In the genomic region with DNA sequence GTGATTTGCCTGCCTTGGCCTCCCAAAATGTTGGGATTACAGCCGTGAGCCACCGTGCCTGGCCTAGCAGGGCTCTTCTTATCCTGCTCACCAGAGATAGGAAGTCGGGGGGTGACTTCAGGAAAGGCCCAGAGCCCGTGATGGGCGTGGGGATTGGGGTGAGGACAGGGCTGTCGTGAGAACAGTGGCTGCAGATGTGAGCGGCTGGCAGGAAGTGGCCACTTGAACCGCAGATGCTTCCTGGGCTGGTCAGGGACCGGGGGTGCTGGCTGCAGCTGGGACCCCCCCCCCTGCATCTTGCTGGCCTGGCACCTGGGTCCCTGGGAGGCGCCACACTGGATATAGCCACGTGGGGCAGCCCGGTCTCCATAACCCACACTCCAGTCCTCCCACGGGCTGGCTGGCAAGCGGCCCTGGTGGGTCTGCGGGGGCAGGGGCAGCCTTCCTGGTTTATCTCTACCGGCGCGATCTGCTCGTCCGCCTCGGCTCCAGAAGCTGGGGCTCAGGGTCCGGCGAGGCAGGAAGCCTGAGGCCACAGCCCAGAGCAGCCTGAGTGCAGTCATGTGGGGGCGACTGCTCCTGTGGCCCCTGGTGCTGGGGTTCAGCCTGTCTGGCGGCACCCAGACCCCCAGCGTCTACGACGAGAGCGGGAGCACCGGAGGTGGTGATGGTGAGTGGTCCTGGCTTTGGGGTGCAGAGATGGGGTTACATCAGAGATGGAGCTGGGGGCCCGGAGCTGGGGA, we compare ENCODE assay signal across 1 cellular context.
A peak's percentile ranks its signal among the peaks of the same experiment; 100 is the strongest.
TF ChIP-seq lines count a peak whose summit lies in the region.

TSS of gene F2RL3 (plus strand) at position 371 of the 743 bp plus-strand sequence. CDS start at position 562, 191 bp downstream.

TF ChIP-seq in K562, 482 proteins besides CTCF, POLR2A, EP300 and RAD21 (continued from another document and continues in another):
- TF ChIP-seq ZNF764 (CRISPR knock-in tag; IDR thresholded peaks at IDR 0.05; ENCODE audit: low read depth) (no peak), SRSF7 (optimal IDR thresholded peaks at IDR 0.05; ENCODE audit: low read depth, low read length) (no peak), L3MBTL2 (IDR thresholded peaks at IDR 0.05) (peak; percentile 84), SMARCE1 (IDR thresholded peaks at IDR 0.05) (no peak; the same call in 1 of the 2 replicates), HEY1 (CRISPR knock-in tag; IDR thresholded peaks at IDR 0.05; ENCODE audit: borderline replicate concordance) (no peak), MCM7 (IDR thresholded peaks at IDR 0.05) (no peak), RFX1 (IDR thresholded peaks at IDR 0.05) (no peak), ZNF584 (CRISPR knock-in tag; IDR thresholded peaks at IDR 0.05; ENCODE audit: low read depth) (peak; percentile 66; the same call in 1 of the 2 replicates), NR2C1 (IDR thresholded peaks at IDR 0.05) (no peak), NR2C1 (tag; IDR thresholded peaks at IDR 0.05) (0 out of 2 replicates have a peak, but pooled peaks have one; percentile 35), AFF4 (CRISPR knock-in tag; IDR thresholded peaks at IDR 0.05) (peak; percentile 69; the same call in 1 of the 2 replicates), RBM34 (IDR thresholded peaks at IDR 0.05; ENCODE audit: borderline replicate concordance, insufficient read depth, low read length) (no peak), KDM4B (IDR thresholded peaks at IDR 0.05; ENCODE audit: borderline replicate concordance in 2 of 2, low read depth in 1 of 2) (peak in 1 of 2 experiments; percentile 27; a peak in 1 of 4 replicates), ZFP36 (IDR thresholded peaks at IDR 0.05; ENCODE audit: low read depth, low read length, partially characterized antibody) (no peak), ZNF444 (CRISPR knock-in tag; IDR thresholded peaks at IDR 0.05) (peak; percentile 13; the same call in 1 of the 2 replicates), XRCC3 (IDR thresholded peaks at IDR 0.05) (no peak), ARID1B (IDR thresholded peaks at IDR 0.05) (peak; percentile 78), CCNT2 (IDR thresholded peaks at IDR 0.05; ENCODE audit: borderline replicate concordance, extremely low read depth, insufficient read length, low read depth, low read length) (peak; percentile 34), ZNF644 (tag; IDR thresholded peaks at IDR 0.05; ENCODE audit: low read depth) (no peak), ZSCAN29 (IDR thresholded peaks at IDR 0.05) (no peak), ZNF445 (CRISPR knock-in tag; IDR thresholded peaks at IDR 0.05; ENCODE audit: low read depth) (no peak), CBX3 (IDR thresholded peaks at IDR 0.05; ENCODE audit: borderline replicate concordance in 1 of 2, low read length in 2 of 2) (no peak), PHF20 (IDR thresholded peaks at IDR 0.05; ENCODE audit: partially characterized antibody) (no peak), SMARCC2 (IDR thresholded peaks at IDR 0.05; ENCODE audit: low read depth) (no peak), GTF2E2 (tag; IDR thresholded peaks at IDR 0.05) (0 out of 2 replicates have a peak, but pooled peaks have one; percentile 54), ATF1 (CRISPR knock-in tag; IDR thresholded peaks at IDR 0.05) (no peak), ATF1 (tag; IDR thresholded peaks at IDR 0.05) (peak; percentile 34; the same call in 1 of the 2 replicates), TSC22D4 (tag; IDR thresholded peaks at IDR 0.05) (no peak), ILK (tag; IDR thresholded peaks at IDR 0.05; ENCODE audit: borderline replicate concordance, low read depth) (no peak), PCBP1 (IDR thresholded peaks at IDR 0.05; ENCODE audit: low read depth, low read length, poor library complexity, severe bottlenecking) (no peak), SRF (CRISPR knock-in tag; IDR thresholded peaks at IDR 0.05) (no peak; a peak in 1 of 4 replicates), RCOR1 (IDR thresholded peaks at IDR 0.05; ENCODE audit: borderline replicate concordance in 1 of 2, low read depth in 2 of 2, low read length in 2 of 2) (peak in 1 of 2 experiments; percentile 70; a peak in 2 of 4 replicates), ZNF174 (CRISPR knock-in tag; IDR thresholded peaks at IDR 0.05) (no peak), NCOA6 (IDR thresholded peaks at IDR 0.05) (no peak), POLR2H (tag; IDR thresholded peaks at IDR 0.05; ENCODE audit: low read depth) (peak; percentile 86), NCOA2 (IDR thresholded peaks at IDR 0.05; ENCODE audit: partially characterized antibody in 2 of 2) (no peak), ZNF224 (CRISPR knock-in tag; IDR thresholded peaks at IDR 0.05) (no peak), ZNF324 (CRISPR knock-in tag; IDR thresholded peaks at IDR 0.05) (no peak), ZNF695 (CRISPR knock-in tag; IDR thresholded peaks at IDR 0.05) (no peak), BRD9 (IDR thresholded peaks at IDR 0.05; ENCODE audit: low read depth, partially characterized antibody) (no peak), HDAC8 (tag; IDR thresholded peaks at IDR 0.05) (no peak), MYBL2 (IDR thresholded peaks at IDR 0.05; ENCODE audit: low read depth) (no peak), MYBL2 (CRISPR knock-in tag; IDR thresholded peaks at IDR 0.05; ENCODE audit: borderline replicate concordance) (no peak), THRAP3 (IDR thresholded peaks at IDR 0.05; ENCODE audit: borderline replicate concordance) (no peak), HIVEP1 (CRISPR knock-in tag; IDR thresholded peaks at IDR 0.05) (peak; percentile 47; the same call in 1 of the 2 replicates), MIER1 (IDR thresholded peaks at IDR 0.05; ENCODE audit: low read depth) (no peak), ZZZ3 (IDR thresholded peaks at IDR 0.05) (no peak)
- TF ChIP-seq, protein P1, sequence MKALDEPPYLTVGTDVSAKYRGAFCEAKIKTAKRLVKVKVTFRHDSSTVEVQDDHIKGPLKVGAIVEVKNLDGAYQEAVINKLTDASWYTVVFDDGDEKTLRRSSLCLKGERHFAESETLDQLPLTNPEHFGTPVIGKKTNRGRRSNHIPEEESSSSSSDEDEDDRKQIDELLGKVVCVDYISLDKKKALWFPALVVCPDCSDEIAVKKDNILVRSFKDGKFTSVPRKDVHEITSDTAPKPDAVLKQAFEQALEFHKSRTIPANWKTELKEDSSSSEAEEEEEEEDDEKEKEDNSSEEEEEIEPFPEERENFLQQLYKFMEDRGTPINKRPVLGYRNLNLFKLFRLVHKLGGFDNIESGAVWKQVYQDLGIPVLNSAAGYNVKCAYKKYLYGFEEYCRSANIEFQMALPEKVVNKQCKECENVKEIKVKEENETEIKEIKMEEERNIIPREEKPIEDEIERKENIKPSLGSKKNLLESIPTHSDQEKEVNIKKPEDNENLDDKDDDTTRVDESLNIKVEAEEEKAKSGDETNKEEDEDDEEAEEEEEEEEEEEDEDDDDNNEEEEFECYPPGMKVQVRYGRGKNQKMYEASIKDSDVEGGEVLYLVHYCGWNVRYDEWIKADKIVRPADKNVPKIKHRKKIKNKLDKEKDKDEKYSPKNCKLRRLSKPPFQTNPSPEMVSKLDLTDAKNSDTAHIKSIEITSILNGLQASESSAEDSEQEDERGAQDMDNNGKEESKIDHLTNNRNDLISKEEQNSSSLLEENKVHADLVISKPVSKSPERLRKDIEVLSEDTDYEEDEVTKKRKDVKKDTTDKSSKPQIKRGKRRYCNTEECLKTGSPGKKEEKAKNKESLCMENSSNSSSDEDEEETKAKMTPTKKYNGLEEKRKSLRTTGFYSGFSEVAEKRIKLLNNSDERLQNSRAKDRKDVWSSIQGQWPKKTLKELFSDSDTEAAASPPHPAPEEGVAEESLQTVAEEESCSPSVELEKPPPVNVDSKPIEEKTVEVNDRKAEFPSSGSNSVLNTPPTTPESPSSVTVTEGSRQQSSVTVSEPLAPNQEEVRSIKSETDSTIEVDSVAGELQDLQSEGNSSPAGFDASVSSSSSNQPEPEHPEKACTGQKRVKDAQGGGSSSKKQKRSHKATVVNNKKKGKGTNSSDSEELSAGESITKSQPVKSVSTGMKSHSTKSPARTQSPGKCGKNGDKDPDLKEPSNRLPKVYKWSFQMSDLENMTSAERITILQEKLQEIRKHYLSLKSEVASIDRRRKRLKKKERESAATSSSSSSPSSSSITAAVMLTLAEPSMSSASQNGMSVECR (CRISPR knock-in tag; IDR thresholded peaks at IDR 0.05): no peak; the same call in 1 of the 2 replicates
- TF ChIP-seq, protein P2, sequence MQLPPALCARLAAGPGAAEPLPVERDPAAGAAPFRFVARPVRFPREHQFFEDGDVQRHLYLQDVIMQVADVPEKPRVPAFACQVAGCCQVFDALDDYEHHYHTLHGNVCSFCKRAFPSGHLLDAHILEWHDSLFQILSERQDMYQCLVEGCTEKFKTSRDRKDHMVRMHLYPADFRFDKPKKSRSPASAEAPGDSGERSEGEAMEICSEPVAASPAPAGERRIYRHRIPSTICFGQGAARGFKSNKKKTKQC (CRISPR knock-in tag; IDR thresholded peaks at IDR 0.05): no peak
- TF ChIP-seq, protein P3, sequence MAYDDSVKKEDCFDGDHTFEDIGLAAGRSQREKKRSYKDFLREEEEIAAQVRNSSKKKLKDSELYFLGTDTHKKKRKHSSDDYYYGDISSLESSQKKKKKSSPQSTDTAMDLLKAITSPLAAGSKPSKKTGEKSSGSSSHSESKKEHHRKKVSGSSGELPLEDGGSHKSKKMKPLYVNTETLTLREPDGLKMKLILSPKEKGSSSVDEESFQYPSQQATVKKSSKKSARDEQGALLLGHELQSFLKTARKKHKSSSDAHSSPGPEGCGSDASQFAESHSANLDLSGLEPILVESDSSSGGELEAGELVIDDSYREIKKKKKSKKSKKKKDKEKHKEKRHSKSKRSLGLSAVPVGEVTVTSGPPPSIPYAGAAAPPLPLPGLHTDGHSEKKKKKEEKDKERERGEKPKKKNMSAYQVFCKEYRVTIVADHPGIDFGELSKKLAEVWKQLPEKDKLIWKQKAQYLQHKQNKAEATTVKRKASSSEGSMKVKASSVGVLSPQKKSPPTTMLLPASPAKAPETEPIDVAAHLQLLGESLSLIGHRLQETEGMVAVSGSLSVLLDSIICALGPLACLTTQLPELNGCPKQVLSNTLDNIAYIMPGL (CRISPR knock-in tag; IDR thresholded peaks at IDR 0.05): no peak
- TF ChIP-seq, protein P4, sequence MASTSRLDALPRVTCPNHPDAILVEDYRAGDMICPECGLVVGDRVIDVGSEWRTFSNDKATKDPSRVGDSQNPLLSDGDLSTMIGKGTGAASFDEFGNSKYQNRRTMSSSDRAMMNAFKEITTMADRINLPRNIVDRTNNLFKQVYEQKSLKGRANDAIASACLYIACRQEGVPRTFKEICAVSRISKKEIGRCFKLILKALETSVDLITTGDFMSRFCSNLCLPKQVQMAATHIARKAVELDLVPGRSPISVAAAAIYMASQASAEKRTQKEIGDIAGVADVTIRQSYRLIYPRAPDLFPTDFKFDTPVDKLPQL (IDR thresholded peaks at IDR 0.05; ENCODE audit: extremely low read depth, insufficient read length): no peak
- TF ChIP-seq, protein P5, sequence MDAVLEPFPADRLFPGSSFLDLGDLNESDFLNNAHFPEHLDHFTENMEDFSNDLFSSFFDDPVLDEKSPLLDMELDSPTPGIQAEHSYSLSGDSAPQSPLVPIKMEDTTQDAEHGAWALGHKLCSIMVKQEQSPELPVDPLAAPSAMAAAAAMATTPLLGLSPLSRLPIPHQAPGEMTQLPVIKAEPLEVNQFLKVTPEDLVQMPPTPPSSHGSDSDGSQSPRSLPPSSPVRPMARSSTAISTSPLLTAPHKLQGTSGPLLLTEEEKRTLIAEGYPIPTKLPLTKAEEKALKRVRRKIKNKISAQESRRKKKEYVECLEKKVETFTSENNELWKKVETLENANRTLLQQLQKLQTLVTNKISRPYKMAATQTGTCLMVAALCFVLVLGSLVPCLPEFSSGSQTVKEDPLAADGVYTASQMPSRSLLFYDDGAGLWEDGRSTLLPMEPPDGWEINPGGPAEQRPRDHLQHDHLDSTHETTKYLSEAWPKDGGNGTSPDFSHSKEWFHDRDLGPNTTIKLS (IDR thresholded peaks at IDR 0.05; ENCODE audit: borderline replicate concordance, low read depth): no peak
- TF ChIP-seq, protein P6, sequence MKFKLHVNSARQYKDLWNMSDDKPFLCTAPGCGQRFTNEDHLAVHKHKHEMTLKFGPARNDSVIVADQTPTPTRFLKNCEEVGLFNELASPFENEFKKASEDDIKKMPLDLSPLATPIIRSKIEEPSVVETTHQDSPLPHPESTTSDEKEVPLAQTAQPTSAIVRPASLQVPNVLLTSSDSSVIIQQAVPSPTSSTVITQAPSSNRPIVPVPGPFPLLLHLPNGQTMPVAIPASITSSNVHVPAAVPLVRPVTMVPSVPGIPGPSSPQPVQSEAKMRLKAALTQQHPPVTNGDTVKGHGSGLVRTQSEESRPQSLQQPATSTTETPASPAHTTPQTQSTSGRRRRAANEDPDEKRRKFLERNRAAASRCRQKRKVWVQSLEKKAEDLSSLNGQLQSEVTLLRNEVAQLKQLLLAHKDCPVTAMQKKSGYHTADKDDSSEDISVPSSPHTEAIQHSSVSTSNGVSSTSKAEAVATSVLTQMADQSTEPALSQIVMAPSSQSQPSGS (CRISPR knock-in tag; IDR thresholded peaks at IDR 0.05): no peak
- TF ChIP-seq, protein P7, sequence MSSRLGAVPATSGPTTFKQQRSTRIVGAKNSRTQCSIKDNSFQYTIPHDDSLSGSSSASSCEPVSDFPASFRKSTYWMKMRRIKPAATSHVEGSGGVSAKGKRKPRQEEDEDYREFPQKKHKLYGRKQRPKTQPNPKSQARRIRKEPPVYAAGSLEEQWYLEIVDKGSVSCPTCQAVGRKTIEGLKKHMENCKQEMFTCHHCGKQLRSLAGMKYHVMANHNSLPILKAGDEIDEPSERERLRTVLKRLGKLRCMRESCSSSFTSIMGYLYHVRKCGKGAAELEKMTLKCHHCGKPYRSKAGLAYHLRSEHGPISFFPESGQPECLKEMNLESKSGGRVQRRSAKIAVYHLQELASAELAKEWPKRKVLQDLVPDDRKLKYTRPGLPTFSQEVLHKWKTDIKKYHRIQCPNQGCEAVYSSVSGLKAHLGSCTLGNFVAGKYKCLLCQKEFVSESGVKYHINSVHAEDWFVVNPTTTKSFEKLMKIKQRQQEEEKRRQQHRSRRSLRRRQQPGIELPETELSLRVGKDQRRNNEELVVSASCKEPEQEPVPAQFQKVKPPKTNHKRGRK (tag; IDR thresholded peaks at IDR 0.05): no peak
